Comparison of ENCODE assay signal across 8 cellular contexts in the genomic region with DNA sequence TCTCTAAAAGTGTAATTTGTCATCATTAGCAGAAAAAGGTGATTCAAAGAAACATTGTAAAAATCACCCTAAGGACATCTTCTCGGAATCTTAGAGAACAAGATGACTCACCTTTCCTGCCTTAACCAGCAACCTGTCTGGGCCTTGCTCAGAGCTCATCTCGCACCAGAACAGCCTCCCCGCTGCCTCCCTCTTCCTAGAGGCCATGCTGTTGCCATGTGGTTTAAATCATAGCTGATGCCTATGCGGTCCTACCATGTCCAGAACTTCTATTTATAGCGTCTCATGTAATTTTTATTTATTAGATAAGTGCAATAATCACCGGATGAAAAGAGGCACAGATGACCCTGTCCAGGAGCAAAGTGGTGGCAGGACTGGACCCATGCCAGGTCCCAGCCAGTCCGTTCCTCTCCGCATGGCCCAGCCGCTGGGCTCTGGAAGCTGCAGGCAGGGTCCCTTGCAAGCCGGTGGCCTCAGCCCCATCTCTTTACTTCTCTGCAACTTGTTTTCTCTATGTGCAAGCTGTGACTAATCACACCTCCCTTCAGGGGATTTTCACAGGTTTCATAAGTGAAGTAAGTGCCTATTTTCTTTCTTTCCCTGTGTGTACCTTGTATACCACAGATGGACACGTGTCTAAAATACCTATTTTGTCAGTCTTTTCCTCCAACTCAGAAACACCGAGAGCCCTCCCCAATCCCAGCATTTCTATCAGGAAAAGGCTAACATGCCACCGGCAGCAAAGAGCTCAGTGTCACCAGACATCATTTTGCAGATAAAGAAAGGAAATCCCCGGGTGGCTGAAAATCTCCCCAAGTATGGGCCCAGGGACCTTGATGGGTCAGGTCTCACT. TPM values are rescaled to one million over a fixed set of nuclear protein-coding genes. Genes with fewer than 3 reads are reported as not detected.
DNase-seq lines count a peak whose midpoint lies in the region; ATAC-seq and TF ChIP-seq lines count a peak whose summit lies in the region.

No MANE protein-coding gene starts in this region.

- H3K4me2 ChIP-seq in hepatocyte, result no peak overlapping the region

- no peaks in the 10 kb centered on the region for H3K27me3 ChIP-seq in hepatocyte

- H2AFZ ChIP-seq in hepatocyte, result no peak overlapping the region

- 59% methylated on average over 14 of the region's 14 CpGs for WGBS in hepatocyte (ENCODE audit: low lambda C conversion rate, missing lambda C conversion rate)

- TF ChIP-seq CTCF in activated B cell treated with CpG ODN at 0.5 μM for 24 hours (IDR thresholded peaks at IDR 0.05) (no peak), type B pancreatic cell (conservative IDR thresholded peaks at IDR 0.05) (no peak), hepatocyte (IDR thresholded peaks at IDR 0.05; ENCODE audit: poor library complexity) (no peak), chondrocyte (IDR thresholded peaks at IDR 0.05) (no peak)

- peak overlapping the region; percentile 78 for H3K4me3 Mint-ChIP-seq in activated B cell treated with CpG ODN at 0.5 μM for 24 hours
- H3K4me3 Mint-ChIP-seq in type B pancreatic cell, result no peak overlapping the region
- H3K4me3 Mint-ChIP-seq in chondrocyte (ENCODE audit: unreplicated experiment), result no peak overlapping the region

- CTCF ChIA-PET in activated B cell treated with CpG ODN at 0.5 μM for 24 hours (lab: Charles Lee), result interaction anchor here (0.9 kb wide), 1 partner anchor 273 kb away, joined by 3 read pairs; no protein-coding TSS in a partner anchor

- H3K79me2 ChIP-seq in hepatocyte, result no peaks in the 10 kb centered on the region

- no peaks in the 10 kb centered on the region for H3K27me3 Mint-ChIP-seq in activated B cell treated with CpG ODN at 0.5 μM for 24 hours
- H3K27me3 Mint-ChIP-seq in type B pancreatic cell, result peaks cover 3% of the 10 kb centered on the region
- no peaks in the 10 kb centered on the region for H3K27me3 Mint-ChIP-seq in chondrocyte (ENCODE audit: low read depth)

- H3K36me3 Mint-ChIP-seq in activated B cell treated with CpG ODN at 0.5 μM for 24 hours (ENCODE audit: low read depth), result peaks cover 10% of the 10 kb centered on the region
- H3K36me3 Mint-ChIP-seq in type B pancreatic cell, result no peaks in the 10 kb centered on the region
- H3K36me3 Mint-ChIP-seq in chondrocyte (ENCODE audit: low read depth), result no peaks in the 10 kb centered on the region

- peak; percentile 85 for ATAC-seq in GM18867 (IDR thresholded peaks at IDR 0.05; ENCODE audit: unreplicated experiment)
- ATAC-seq in HG02938 (IDR thresholded peaks at IDR 0.05; ENCODE audit: unreplicated experiment), result peak; percentile 72
- ATAC-seq in activated B cell treated with CpG ODN at 0.5 μM for 24 hours (ENCODE audit: low read depth), result peak; percentile 60

- H3K27ac Mint-ChIP-seq in activated B cell treated with CpG ODN at 0.5 μM for 24 hours, result peak overlapping the region; percentile 99
- H3K27ac Mint-ChIP-seq in type B pancreatic cell, result peak overlapping the region; percentile 46
- H3K27ac Mint-ChIP-seq in chondrocyte (ENCODE audit: unreplicated experiment), result no peak overlapping the region

- H3K9me3 Mint-ChIP-seq in activated B cell treated with CpG ODN at 0.5 μM for 24 hours (peaks cover 5% of the 10 kb centered on the region), type B pancreatic cell (peaks cover 6% of the 10 kb centered on the region), chondrocyte (ENCODE audit: low read depth) (no peaks in the 10 kb centered on the region)

- POLR2A ChIA-PET in activated B cell treated with CpG ODN at 0.5 μM for 24 hours (lab: Charles Lee), result interaction anchor here (0.5 to 3.2 kb wide), 21 partner anchors 8 to 901 kb away, joined by 3 to 155 read pairs (median 5); partner anchors contain the start of gene KLF6

- no peaks in the 10 kb centered on the region for H3K9me3 ChIP-seq in hepatocyte (ENCODE audit: low read depth)

- no peak overlapping the region for H3K4me3 ChIP-seq in hepatocyte

- no peaks in the 10 kb centered on the region for H3K9me2 ChIP-seq in hepatocyte (replicated peaks; ENCODE audit: insufficient read depth)

- H3K4me1 Mint-ChIP-seq in activated B cell treated with CpG ODN at 0.5 μM for 24 hours (peaks cover 76% of the 10 kb centered on the region), type B pancreatic cell (ENCODE audit: unreplicated experiment) (peaks cover 26% of the 10 kb centered on the region), chondrocyte (ENCODE audit: low read depth) (peaks cover 46% of the 10 kb centered on the region)

- DNase-seq in activated B cell treated with CpG ODN at 0.5 μM for 24 hours (no peak), epithelial cell of prostate (ENCODE audit: low read depth, low spot score) (peak; percentile 92), type B pancreatic cell (ENCODE audit: extremely low spot score, unreplicated experiment) (no peak), hepatocyte (ENCODE audit: low spot score) (no peak), AML-193 (lab: John Stamatoyannopoulos, UW) (no peak), chondrocyte (ENCODE audit: low spot score) (no peak)

- intact Hi-C loops in activated B cell treated with CpG ODN at 0.5 μM for 24 hours (cut with micrococcal nuclease), result loop anchor here (1.0 to 10.0 kb wide), 3 partner anchors 15 to 103 kb away; no protein-coding TSS in a partner anchor

- H3K4me1 ChIP-seq in hepatocyte (ENCODE audit: insufficient read depth), result peaks cover 12% of the 10 kb centered on the region

- H4K20me1 ChIP-seq in hepatocyte (ENCODE audit: insufficient read depth, poor library complexity, severe bottlenecking), result no peaks in the 10 kb centered on the region

- no peaks in the 10 kb centered on the region for H3K36me3 ChIP-seq in hepatocyte (replicated peaks; ENCODE audit: insufficient read depth, low read depth)

- H3K27ac ChIP-seq in epithelial cell of prostate (peak overlapping the region; percentile 91), hepatocyte (no peak overlapping the region)

RNA-seq across cellular contexts. Expression of gene KLF6, which starts 27.1 kb away (rescaled TPM):
- total RNA-seq in activated B cell treated with CpG ODN at 0.5 μM for 24 hours, result 134 and 151 TPM in 2 replicates
- 117 and 269 TPM in 2 replicates for total RNA-seq in type B pancreatic cell (ENCODE audit: low replicate concordance)
- total RNA-seq in hepatocyte, result 157 and 187 TPM in 2 replicates
- 602 and 816 TPM in 2 replicates for polyA plus RNA-seq in hepatocyte
- total RNA-seq in chondrocyte, result 201 to 355 TPM (median 330 TPM) in 3 replicates
